8 cellular contexts compared by ENCODE assay signal in the genomic region with DNA sequence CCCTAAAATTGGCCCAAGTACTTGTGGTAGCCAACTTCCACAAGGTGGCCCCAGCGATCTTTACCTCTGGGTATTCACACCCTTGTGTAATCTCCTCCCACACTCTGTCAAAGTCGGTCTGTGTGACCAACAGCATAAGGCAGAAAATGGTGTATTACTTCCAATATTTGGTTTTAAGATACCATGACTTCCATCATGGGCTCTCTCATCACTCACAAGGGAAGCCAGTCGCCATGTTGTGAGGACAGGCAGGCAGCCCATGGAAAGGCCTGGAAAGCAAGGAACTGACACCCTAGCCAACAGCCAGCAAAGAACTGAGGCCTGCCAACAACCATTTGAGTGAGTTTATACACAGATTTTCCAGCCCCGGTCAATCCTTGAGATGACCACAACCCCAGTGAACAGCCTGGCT.
DNase-seq lines count a peak whose midpoint lies in the region; ATAC-seq lines count a peak whose summit lies in the region.

No MANE protein-coding gene starts in this region.

- no peaks in the 10 kb centered on the region for H3K27me3 ChIP-seq in iPS DF 6.9 (ENCODE audit: control insufficient read depth, insufficient read depth, low read length)

- DNase-seq in A172 (ENCODE audit: low spot score) (peak; percentile 75), NCI-H1694 (lab: John Stamatoyannopoulos, UW) (peak; percentile 57), T-helper 22 cell (ENCODE audit: low read depth) (peak; percentile 25), astrocyte of the hippocampus (ENCODE audit: low read depth, low spot score) (peak; percentile 89), iPS DF 6.9 (ENCODE audit: low read depth, low spot score) (peak; percentile 48)
- peak; percentile 55 to 69 (median 67) for DNase-seq in stimulated activated CD4-positive, alpha-beta T cell treated with anti-CD3 and anti-CD28 coated beads, Interleukin-12 subunit alpha, Interleukin-12 subunit beta, amount 100 ng/mL, for 48 hours (ENCODE audit: low read depth in 2 of 3, low spot score in 1 of 3)

- ATAC-seq in GM18499 (IDR thresholded peaks at IDR 0.05; ENCODE audit: insufficient read depth, unreplicated experiment) (peak; percentile 89), HG02884 (IDR thresholded peaks at IDR 0.05; ENCODE audit: unreplicated experiment) (peak; percentile 97)

- no peaks in the 10 kb centered on the region for H3K9me3 ChIP-seq in iPS DF 6.9 (ENCODE audit: control insufficient read depth, insufficient read depth, low read length)

- H3K27ac ChIP-seq in iPS DF 6.9 (ENCODE audit: low read length) = no peak overlapping the region

- H3K4me3 ChIP-seq in iPS DF 6.9 (ENCODE audit: low read length) = no peak overlapping the region

- no peaks in the 10 kb centered on the region for H3K36me3 ChIP-seq in iPS DF 6.9 (ENCODE audit: control insufficient read depth, insufficient read depth, low read length)

- WGBS in iPS DF 6.9 (ENCODE audit: insufficient coverage, insufficient read length) = no CpG with 5 or more reads among the region's 4 CpGs

- H3K4me1 ChIP-seq in iPS DF 6.9 (ENCODE audit: control insufficient read depth, insufficient read depth, low read length) = no peaks in the 10 kb centered on the region

Comparison
In these comparisons a context has a peak if more than half of its experiments do, and no peak if none do; other contexts are left out.
1. DNase-seq: peak in every context shown above with its lines; median percentile 89 in astrocyte of the hippocampus; 75 in A172; 67 in stimulated activated CD4-positive, alpha-beta T cell treated with anti-CD3 and anti-CD28 coated beads, Interleukin-12 subunit alpha, Interleukin-12 subunit beta, amount 100 ng/mL, for 48 hours; 57 in NCI-H1694; 48 in iPS DF 6.9; 25 in T-helper 22 cell.